Comparison of ENCODE assay signal across 12 cellular contexts in genomic region chr7:157279679-157279972, GRCh38. TPM values are rescaled to one million over a fixed set of nuclear protein-coding genes. Genes with fewer than 3 reads are reported as not detected.
DNase-seq lines count a peak whose midpoint lies in the region; ATAC-seq and TF ChIP-seq lines count a peak whose summit lies in the region.
"Had no signal": no experiment of that assay in that cellular context is flagged by ENCODE, and none has a peak within 500 bp of the region (broad histone marks: within the 10 kb centered on the region; RNA-seq: fewer than 3 reads in every experiment).

No MANE protein-coding gene starts in this region.

- no peaks in the 10 kb centered on the region for H3K27me3 Mint-ChIP-seq in Calu3 (ENCODE audit: unreplicated experiment)
- H3K27me3 Mint-ChIP-seq in activated CD4-positive, alpha-beta T cell treated with anti-CD3 and anti-CD28 coated beads for 36 hours = peaks cover 2% of the 10 kb centered on the region
- H3K27me3 Mint-ChIP-seq in T-helper 2 cell treated with Interferon-gamma antibody and Interleukin-4, amounts not matched to agents 5 μg/mL and 100 μg/mL, for 36 hours (ENCODE audit: low read depth) = peaks cover 6% of the 10 kb centered on the region

- POLR2A ChIA-PET in activated CD4-positive, alpha-beta T cell treated with anti-CD3 and anti-CD28 coated beads for 36 hours (lab: Charles Lee) = no interaction called here

- CTCF ChIA-PET in Calu3 (lab: Charles Lee) = interaction anchor here (0.6 kb wide), 1 partner anchor 14 kb away, joined by 5 read pairs; no protein-coding TSS in a partner anchor
- CTCF ChIA-PET in activated CD4-positive, alpha-beta T cell treated with anti-CD3 and anti-CD28 coated beads for 36 hours (lab: Charles Lee) = interaction anchor here (0.7 kb wide), 1 partner anchor 102 kb away, joined by 5 read pairs; no protein-coding TSS in a partner anchor

- peaks cover 7% of the 10 kb centered on the region for H3K4me1 Mint-ChIP-seq in Calu3 (ENCODE audit: low read depth, unreplicated experiment)
- peaks cover 13% of the 10 kb centered on the region for H3K4me1 Mint-ChIP-seq in activated CD4-positive, alpha-beta T cell treated with anti-CD3 and anti-CD28 coated beads for 36 hours
- H3K4me1 Mint-ChIP-seq in T-helper 2 cell treated with Interferon-gamma antibody and Interleukin-4, amounts not matched to agents 5 μg/mL and 100 μg/mL, for 36 hours (ENCODE audit: low read depth) = peaks cover 12% of the 10 kb centered on the region

- H3K27ac Mint-ChIP-seq in Calu3 (ENCODE audit: unreplicated experiment) = no peak overlapping the region
- H3K27ac Mint-ChIP-seq in activated CD4-positive, alpha-beta T cell treated with anti-CD3 and anti-CD28 coated beads for 36 hours = no peak overlapping the region
- no peak overlapping the region for H3K27ac Mint-ChIP-seq in T-helper 2 cell treated with Interferon-gamma antibody and Interleukin-4, amounts not matched to agents 5 μg/mL and 100 μg/mL, for 36 hours
- H3K27ac Mint-ChIP-seq: activated CD4-positive, alpha-beta T cell treated with anti-CD3 and anti-CD28 coated beads, Interleukin-2, amount 10 ng/mL, durations not matched to agents 7 days and 5 days had no signal

- 4 to 6% methylated on average over 28 to 33 of the region's 33 CpGs for WGBS in heart right ventricle, 2 donors

- H3K9me3 ChIP-seq in RWPE2 (ENCODE audit: severe bottlenecking) = no peaks in the 10 kb centered on the region
- peaks cover 0 to 9% (median 0%) of the 10 kb centered on the region in 11 donors for H3K9me3 ChIP-seq in heart right ventricle

- H3K27ac ChIP-seq in RWPE2 (ENCODE audit: poor library complexity, severe bottlenecking) (peak overlapping the region; percentile 26), heart right ventricle (peak overlapping the region in 7 of 10 donors; percentile 15 to 87 (median 55))

- TF ChIP-seq CTCF in Calu3 (IDR thresholded peaks at IDR 0.05; ENCODE audit: unreplicated experiment) (no peak), RWPE2 (IDR thresholded peaks at IDR 0.05; ENCODE audit: poor library complexity, severe bottlenecking) (no peak), heart right ventricle (IDR thresholded peaks at IDR 0.05) (peak in 1 of 9 donors; percentile 3), retinal pigment epithelial cell (conservative IDR thresholded peaks at IDR 0.05; ENCODE audit: low read depth, low read length) (no peak)

- H3K27me3 ChIP-seq in RWPE2 (ENCODE audit: insufficient read depth, poor library complexity, severe bottlenecking) (no peaks in the 10 kb centered on the region), heart right ventricle (peaks cover 0 to 26% (median 6%) of the 10 kb centered on the region in 7 donors)

- BruUV-seq in Calu3 (replicated peaks; lab: Mats Ljungman, UMichigan) = no TSS peak

- peak overlapping the region; percentile 19 for H3K4me3 ChIP-seq in RWPE2 (ENCODE audit: severe bottlenecking)
- peak overlapping the region; percentile 34 to 75 (median 66) for H3K4me3 ChIP-seq in heart right ventricle
- H3K4me3 ChIP-seq in retinal pigment epithelial cell (ENCODE audit: low read length) = peak overlapping the region; percentile 37

- intact Hi-C loops in Calu3 (cut with micrococcal nuclease; ENCODE audit: unreplicated experiment) = no loop called here
- intact Hi-C loops in heart right ventricle (cut with DNase I) = loop anchor here in 6 of 10 donors (10.0 kb wide), 6 partner anchors 55 to 1485 kb away; partner anchors contain the start of gene DNAJB6 (in 1 of the 6)
- intact Hi-C loops in activated CD4-positive, alpha-beta T cell treated with anti-CD3 and anti-CD28 coated beads for 36 hours (cut with DNase I, micrococcal nuclease) = loop anchor here in 1 of 2 experiments (10.0 kb wide), 1 partner anchor 1475 kb away; no protein-coding TSS in a partner anchor

- H3K4me1 ChIP-seq in RWPE2 (ENCODE audit: insufficient read depth, poor library complexity, severe bottlenecking) = peaks cover 18% of the 10 kb centered on the region
- H3K4me1 ChIP-seq in heart right ventricle = peaks cover 0 to 45% (median 14%) of the 10 kb centered on the region in 9 donors

- no peaks in the 10 kb centered on the region for H3K9me3 Mint-ChIP-seq in Calu3 (ENCODE audit: low read depth, unreplicated experiment)
- no peaks in the 10 kb centered on the region for H3K9me3 Mint-ChIP-seq in activated CD4-positive, alpha-beta T cell treated with anti-CD3 and anti-CD28 coated beads for 36 hours (ENCODE audit: low read depth)
- no peaks in the 10 kb centered on the region for H3K9me3 Mint-ChIP-seq in T-helper 2 cell treated with Interferon-gamma antibody and Interleukin-4, amounts not matched to agents 5 μg/mL and 100 μg/mL, for 36 hours
- H3K9me3 Mint-ChIP-seq: activated CD4-positive, alpha-beta T cell treated with anti-CD3 and anti-CD28 coated beads, Interleukin-2, amount 10 ng/mL, durations not matched to agents 7 days and 5 days had no signal

- H3K36me3 Mint-ChIP-seq in Calu3 (ENCODE audit: insufficient read depth, unreplicated experiment) = peaks cover 26% of the 10 kb centered on the region
- H3K36me3 Mint-ChIP-seq in activated CD4-positive, alpha-beta T cell treated with anti-CD3 and anti-CD28 coated beads for 36 hours (ENCODE audit: low read depth) = no peaks in the 10 kb centered on the region
- H3K36me3 Mint-ChIP-seq in T-helper 2 cell treated with Interferon-gamma antibody and Interleukin-4, amounts not matched to agents 5 μg/mL and 100 μg/mL, for 36 hours (ENCODE audit: low read depth) = no peaks in the 10 kb centered on the region

- no peaks in the 10 kb centered on the region for H3K36me3 ChIP-seq in RWPE2 (ENCODE audit: low read depth)
- H3K36me3 ChIP-seq in heart right ventricle = no peaks in the 10 kb centered on the region

- peak overlapping the region; percentile 43 for H3K4me3 Mint-ChIP-seq in Calu3 (ENCODE audit: low read depth, unreplicated experiment)
- no peak overlapping the region for H3K4me3 Mint-ChIP-seq in activated CD4-positive, alpha-beta T cell treated with anti-CD3 and anti-CD28 coated beads for 36 hours
- no peak overlapping the region for H3K4me3 Mint-ChIP-seq in T-helper 2 cell treated with Interferon-gamma antibody and Interleukin-4, amounts not matched to agents 5 μg/mL and 100 μg/mL, for 36 hours
- H3K4me3 Mint-ChIP-seq: activated CD4-positive, alpha-beta T cell treated with anti-CD3 and anti-CD28 coated beads, Interleukin-2, amount 10 ng/mL, durations not matched to agents 7 days and 5 days had no signal

- no peak for ATAC-seq in RWPE2 (ENCODE audit: low read depth)
- ATAC-seq in heart right ventricle = peak in 2 of 8 donors; percentile 29 to 31
- no peak for ATAC-seq in activated CD4-positive, alpha-beta T cell treated with anti-CD3 and anti-CD28 coated beads for 36 hours

- DNase-seq in Calu3 (no peak), RWPE2 (ENCODE audit: low spot score) (no peak), heart right ventricle (no peak), retinal pigment epithelial cell (ENCODE audit: low read depth) (no peak)
- no peak for DNase-seq in activated CD4-positive, alpha-beta T cell treated with anti-CD3 and anti-CD28 coated beads, Interleukin-2, amount 50 U/mL, for 48 hours
- no peak for DNase-seq in activated CD4-positive, alpha-beta T cell treated with anti-CD3 and anti-CD28 coated beads for 36 hours
- no peak for DNase-seq in T-helper 2 cell treated with Interferon-gamma antibody and Interleukin-4, amounts not matched to agents 5 μg/mL and 100 μg/mL, for 36 hours (ENCODE audit: low spot score)
- DNase-seq in activated naive CD4-positive, alpha-beta T cell treated with Interleukin-2 at 50 U/mL for 16 hours = no peak
- DNase-seq: activated CD4-positive, alpha-beta T cell treated with anti-CD3 and anti-CD28 coated beads, Interleukin-2, amount 10 ng/mL, durations not matched to agents 7 days and 5 days; amniotic stem cell; hypothalamus; stimulated activated naive CD4-positive, alpha-beta T cell had no signal

RNA-seq across cellular contexts. Expression of gene DNAJB6, which starts 57.2 kb away (rescaled TPM):
- total RNA-seq in Calu3 (2022) (118 and 137 TPM in 2 replicates), heart right ventricle (100 to 1,000 TPM; 144 to 200 (median 188) TPM)
- 100 to 1,000 TPM; 114 to 117 TPM for polyA plus RNA-seq in heart right ventricle
- total RNA-seq in activated CD4-positive, alpha-beta T cell treated with anti-CD3 and anti-CD28 coated beads for 36 hours = 10 to 100 TPM; 89.9 to 92.9 TPM
